ENCODE assay signal across 17 cellular contexts in the genomic region with DNA sequence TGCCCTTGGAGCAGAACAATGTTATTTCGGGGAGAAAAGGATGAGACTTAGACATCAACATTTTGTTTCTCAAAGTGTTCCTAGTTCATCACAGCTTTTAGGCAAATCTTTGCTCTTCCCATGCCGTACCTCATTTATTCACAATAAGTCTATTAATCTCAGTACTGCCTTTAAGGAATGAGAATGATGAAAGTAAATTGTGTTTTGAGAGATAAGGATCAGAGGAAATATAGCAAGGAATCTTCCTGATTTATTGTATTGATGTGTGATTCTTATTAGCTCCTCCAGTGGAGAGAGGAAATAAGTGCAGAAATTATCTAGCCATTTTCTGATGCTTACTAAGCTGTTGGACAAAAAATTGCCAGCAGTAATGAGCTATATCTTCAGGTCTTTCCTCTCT. TPM values are rescaled to one million over a fixed set of nuclear protein-coding genes. Genes with fewer than 3 reads are reported as not detected.
DNase-seq lines count a peak whose midpoint lies in the region; ATAC-seq and TF ChIP-seq lines count a peak whose summit lies in the region.
"Had no signal": no experiment of that assay in that cellular context is flagged by ENCODE, and none has a peak within 500 bp of the region (broad histone marks: within the 10 kb centered on the region; RNA-seq: fewer than 3 reads in every experiment).

No MANE protein-coding gene starts in this region.

- DNase-seq in activated CD4-positive, alpha-beta T cell treated with anti-CD3 and anti-CD28 coated beads, Interleukin-2, amount 10 ng/mL, durations not matched to agents 7 days and 5 days = no peak
- DNase-seq in activated CD4-positive, alpha-beta T cell treated with anti-CD3 and anti-CD28 coated beads for 48 hours = no peak
- DNase-seq in mammary epithelial cell = no peak
- DNase-seq in osteocyte (ENCODE audit: extremely low spot score, unreplicated experiment) = no peak
- no peak for DNase-seq in uterus
- no peak for DNase-seq in left ventricle myocardium inferior
- DNase-seq: activated CD4-positive, alpha-beta T cell treated with anti-CD3 and anti-CD28 coated beads for 4 hours; anterior cingulate cortex; effector CD8-positive, alpha-beta T cell; GF-D8; NCI-H1105; NCI-H526 treated with DMSO at 0.1 percent for 48 hours; SJCRH30 had no signal

- peaks cover 54% of the 10 kb centered on the region for H3K36me3 ChIP-seq in OCI-LY1 (ENCODE audit: insufficient read depth, low read length)
- H3K36me3 ChIP-seq in mammary epithelial cell (ENCODE audit: insufficient read depth, low read length) = peaks cover 30% of the 10 kb centered on the region
- no peaks in the 10 kb centered on the region for H3K36me3 ChIP-seq in uterus
- H3K36me3 ChIP-seq in left ventricle myocardium inferior = peaks cover 53% of the 10 kb centered on the region

- H3K4me3 ChIP-seq in OCI-LY1 (ENCODE audit: low read depth, low read length, poor library complexity, severe bottlenecking) = peak overlapping the region; percentile 95
- H3K4me3 ChIP-seq in mammary epithelial cell (replicated peaks in 1 of 3; ENCODE audit: insufficient read depth in 1 of 3, low read depth in 2 of 3, low read length in 3 of 3) = no peak overlapping the region
- no peak overlapping the region for H3K4me3 ChIP-seq in uterus
- H3K4me3 ChIP-seq in left ventricle myocardium inferior = no peak overlapping the region
- H3K4me3 ChIP-seq: lung, SJCRH30 had no signal

- no peak for ATAC-seq in HG02884 (IDR thresholded peaks at IDR 0.05; ENCODE audit: unreplicated experiment)

- H3K4me1 Mint-ChIP-seq in activated CD4-positive, alpha-beta T cell treated with anti-CD3 and anti-CD28 coated beads, Interleukin-2, amount 10 ng/mL, durations not matched to agents 7 days and 5 days = peaks cover 35% of the 10 kb centered on the region
- peaks cover 21% of the 10 kb centered on the region for H3K4me1 Mint-ChIP-seq in osteocyte (ENCODE audit: unreplicated experiment)

- H3K4me1 ChIP-seq in OCI-LY1 (ENCODE audit: insufficient read depth, low read length, severe bottlenecking) = peaks cover 14% of the 10 kb centered on the region
- H3K4me1 ChIP-seq in mammary epithelial cell (ENCODE audit: insufficient read depth, low read length) = peaks cover 11% of the 10 kb centered on the region
- no peaks in the 10 kb centered on the region for H3K4me1 ChIP-seq in uterus
- peaks cover 28% of the 10 kb centered on the region for H3K4me1 ChIP-seq in left ventricle myocardium inferior
- H3K4me1 ChIP-seq: SJCRH30 had no signal

- dilution Hi-C loops in mammary epithelial cell (cut with HindIII; ENCODE audit: low sequenced_read_pairs) = no loop called here

- H3K79me2 ChIP-seq in OCI-LY1 (ENCODE audit: insufficient read depth, low read length) (peaks cover 21% of the 10 kb centered on the region), mammary epithelial cell (ENCODE audit: insufficient read depth, low read length) (peaks cover 37% of the 10 kb centered on the region)

- no peak overlapping the region for H3K27ac ChIP-seq in OCI-LY1 (ENCODE audit: low read depth, low read length, poor library complexity, severe bottlenecking)
- H3K27ac ChIP-seq in mammary epithelial cell (ENCODE audit: insufficient read depth, low read depth, low read length) = no peak overlapping the region
- no peak overlapping the region for H3K27ac ChIP-seq in uterus
- no peak overlapping the region for H3K27ac ChIP-seq in left ventricle myocardium inferior (replicated peaks)
- H3K27ac ChIP-seq: HL-60, SJCRH30 had no signal

- no TSS peak for BruUV-seq in mammary epithelial cell (replicated peaks; lab: Mats Ljungman, UMichigan)

- POLR2A ChIA-PET in activated CD4-positive, alpha-beta T cell treated with anti-CD3 and anti-CD28 coated beads, Interleukin-2, amount 10 ng/mL, durations not matched to agents 7 days and 5 days (lab: Charles Lee) = interaction anchor here (0.6 kb wide), 1 partner anchor 154 kb away, joined by 3 read pairs; no protein-coding TSS in a partner anchor

- H3F3A ChIP-seq in OCI-LY1 (ENCODE audit: insufficient read depth, low read length) = no peaks in the 10 kb centered on the region

- no peaks in the 10 kb centered on the region for H3K27me3 ChIP-seq in OCI-LY1 (ENCODE audit: insufficient read depth, low read length)
- no peaks in the 10 kb centered on the region for H3K27me3 ChIP-seq in mammary epithelial cell (ENCODE audit: insufficient read depth, low read length)
- no peaks in the 10 kb centered on the region for H3K27me3 ChIP-seq in uterus
- H3K27me3 ChIP-seq in left ventricle myocardium inferior (ENCODE audit: low read depth) = no peaks in the 10 kb centered on the region
- H3K27me3 ChIP-seq: SJCRH30 had no signal

- no peak overlapping the region for H3K27ac Mint-ChIP-seq in activated CD4-positive, alpha-beta T cell treated with anti-CD3 and anti-CD28 coated beads, Interleukin-2, amount 10 ng/mL, durations not matched to agents 7 days and 5 days
- H3K27ac Mint-ChIP-seq in osteocyte (ENCODE audit: unreplicated experiment) = peak overlapping the region; percentile 19

- no peaks in the 10 kb centered on the region for H3K9me3 ChIP-seq in OCI-LY1 (ENCODE audit: low read length)
- no peaks in the 10 kb centered on the region for H3K9me3 ChIP-seq in mammary epithelial cell (replicated peaks; ENCODE audit: insufficient read depth, low read length)
- no peaks in the 10 kb centered on the region for H3K9me3 ChIP-seq in uterus
- no peaks in the 10 kb centered on the region for H3K9me3 ChIP-seq in left ventricle myocardium inferior (replicated peaks)
- H3K9me3 ChIP-seq: SJCRH30 had no signal

- WGBS in mammary epithelial cell (ENCODE audit: low coverage, missing lambda C conversion rate) = 94% methylated on average over 2 of the region's 2 CpGs

- TF ChIP-seq POLR2A in uterus (IDR thresholded peaks at IDR 0.05) = no peak

- H4K20me1 ChIP-seq in OCI-LY1 (ENCODE audit: insufficient read depth, low read length) (no peaks in the 10 kb centered on the region), mammary epithelial cell (ENCODE audit: insufficient read depth, low read length) (no peaks in the 10 kb centered on the region)

- no peaks in the 10 kb centered on the region for H3K27me3 Mint-ChIP-seq in activated CD4-positive, alpha-beta T cell treated with anti-CD3 and anti-CD28 coated beads, Interleukin-2, amount 10 ng/mL, durations not matched to agents 7 days and 5 days
- no peaks in the 10 kb centered on the region for H3K27me3 Mint-ChIP-seq in osteocyte (ENCODE audit: unreplicated experiment)

- H3K4me3 Mint-ChIP-seq in activated CD4-positive, alpha-beta T cell treated with anti-CD3 and anti-CD28 coated beads, Interleukin-2, amount 10 ng/mL, durations not matched to agents 7 days and 5 days = peak overlapping the region; percentile 96
- H3K4me3 Mint-ChIP-seq in osteocyte (ENCODE audit: unreplicated experiment) = peak overlapping the region; percentile 47

- CTCF ChIA-PET in activated CD4-positive, alpha-beta T cell treated with anti-CD3 and anti-CD28 coated beads, Interleukin-2, amount 10 ng/mL, durations not matched to agents 7 days and 5 days (lab: Charles Lee) = interaction anchor here (1.0 to 4.2 kb wide), 4 partner anchors 9 to 34 kb away, joined by 3 to 24 read pairs (median 6); a partner anchor contains a TSS
- CTCF ChIA-PET in mammary epithelial cell (lab: Charles Lee; ENCODE audit: low non-redundant PET) = interaction anchor here (0.6 to 0.7 kb wide), 3 partner anchors 21 to 44 kb away, joined by 3 to 4 read pairs (median 3); no protein-coding TSS in a partner anchor

- TF ChIP-seq CTCF in OCI-LY1 (IDR thresholded peaks at IDR 0.05; ENCODE audit: low read length) = peak; percentile 23; the same call in 1 of the 2 replicates
- no peak for TF ChIP-seq CTCF in mammary epithelial cell (conservative IDR thresholded peaks at IDR 0.05 in 1 of 2, IDR thresholded peaks at IDR 0.05 in 1 of 2; ENCODE audit: extremely low read depth in 1 of 2, insufficient read depth in 1 of 2, low read depth in 1 of 2, low read length in 2 of 2)
- no peak for TF ChIP-seq CTCF in osteocyte (IDR thresholded peaks at IDR 0.05)
- TF ChIP-seq CTCF in uterus (IDR thresholded peaks at IDR 0.05) = no peak
- no peak for TF ChIP-seq CTCF in left ventricle myocardium inferior (IDR thresholded peaks at IDR 0.05; ENCODE audit: borderline replicate concordance)

- peaks cover 52% of the 10 kb centered on the region for H3K36me3 Mint-ChIP-seq in activated CD4-positive, alpha-beta T cell treated with anti-CD3 and anti-CD28 coated beads, Interleukin-2, amount 10 ng/mL, durations not matched to agents 7 days and 5 days (ENCODE audit: low read depth)
- peaks cover 39% of the 10 kb centered on the region for H3K36me3 Mint-ChIP-seq in osteocyte (ENCODE audit: unreplicated experiment)

- no peak overlapping the region for H3K9ac ChIP-seq in OCI-LY1 (ENCODE audit: low read length)
- no peak overlapping the region for H3K9ac ChIP-seq in mammary epithelial cell (ENCODE audit: insufficient read depth, low read length)

- in situ Hi-C loops in mammary epithelial cell (cut with MboI; ENCODE audit: low sequenced_read_pairs in 2 of 2) = no loop called here

- no peaks in the 10 kb centered on the region for H3K9me2 ChIP-seq in OCI-LY1 (ENCODE audit: low read depth, low read length)

- H3K9me3 Mint-ChIP-seq in activated CD4-positive, alpha-beta T cell treated with anti-CD3 and anti-CD28 coated beads, Interleukin-2, amount 10 ng/mL, durations not matched to agents 7 days and 5 days = no peaks in the 10 kb centered on the region
- no peaks in the 10 kb centered on the region for H3K9me3 Mint-ChIP-seq in osteocyte (ENCODE audit: unreplicated experiment)

- H2AFZ ChIP-seq in OCI-LY1 (ENCODE audit: low read length) (no peak overlapping the region), mammary epithelial cell (ENCODE audit: low read depth, low read length) (no peak overlapping the region)

- intact Hi-C loops in mammary epithelial cell (cut with micrococcal nuclease) (no loop called here), uterus (cut with DNase I; ENCODE audit: low total_unique reads) (no loop called here), left ventricle myocardium inferior (cut with micrococcal nuclease) (no loop called here)

- H3K4me2 ChIP-seq in OCI-LY1 (ENCODE audit: low read length) (peak overlapping the region; percentile 86; the same call in 1 of the 2 replicates), mammary epithelial cell (ENCODE audit: insufficient read depth, low read depth, low read length) (peak overlapping the region; percentile 80)

RNA-seq across cellular contexts. Expression of a gene that starts 2.0 kb away (rescaled TPM):
- 10 to 100 TPM; 34.5 to 38.7 TPM for total RNA-seq in activated CD4-positive, alpha-beta T cell treated with anti-CD3 and anti-CD28 coated beads, Interleukin-2, amount 10 ng/mL, durations not matched to agents 7 days and 5 days
- total RNA-seq in mammary epithelial cell (10 to 100 TPM; 36.2 to 44.3 TPM), osteocyte (33.4 and 37.0 TPM in 2 replicates), uterus (10 to 100 TPM; 36.0 to 49.2 (median 42.2) TPM), left ventricle myocardium inferior (13.4 TPM)
- 36.6 TPM for polyA plus RNA-seq in mammary epithelial cell
- 38.2 TPM for polyA minus RNA-seq in mammary epithelial cell

RNA-seq across cellular contexts. Expression of a gene that starts 2.1 kb away (rescaled TPM):
- 10 to 100 TPM; 14.8 to 15.6 TPM for total RNA-seq in activated CD4-positive, alpha-beta T cell treated with anti-CD3 and anti-CD28 coated beads, Interleukin-2, amount 10 ng/mL, durations not matched to agents 7 days and 5 days
- total RNA-seq in mammary epithelial cell = 10 to 100 TPM; 11.1 to 12.0 TPM
- polyA plus RNA-seq in mammary epithelial cell = 5.6 TPM
- polyA minus RNA-seq in mammary epithelial cell = 4.1 TPM
- total RNA-seq in osteocyte = 15.9 and 16.6 TPM in 2 replicates
- 10 to 100 TPM; 18.8 to 33.4 (median 27.8) TPM for total RNA-seq in uterus
- 51.1 TPM for total RNA-seq in left ventricle myocardium inferior

RNA-seq across cellular contexts. Expression of a gene that starts 19.4 kb away (rescaled TPM):
- 1 to 10 TPM; 2.7 to 3.4 TPM for total RNA-seq in activated CD4-positive, alpha-beta T cell treated with anti-CD3 and anti-CD28 coated beads, Interleukin-2, amount 10 ng/mL, durations not matched to agents 7 days and 5 days
- total RNA-seq in mammary epithelial cell = 1 to 10 TPM; 2.7 to 4.3 TPM
- 2.5 TPM for polyA plus RNA-seq in mammary epithelial cell
- not detected for polyA minus RNA-seq in mammary epithelial cell
- 2.4 and 4.3 TPM in 2 replicates for total RNA-seq in osteocyte
- 1 to 10 TPM in 3 of 4 donors, not detected in 1; 2.5 to 5.6 (median 4.7) TPM for total RNA-seq in uterus
- 2.2 TPM for total RNA-seq in left ventricle myocardium inferior

RNA-seq across cellular contexts. Expression of a gene that starts 32.9 kb away (rescaled TPM):
- total RNA-seq in activated CD4-positive, alpha-beta T cell treated with anti-CD3 and anti-CD28 coated beads, Interleukin-2, amount 10 ng/mL, durations not matched to agents 7 days and 5 days = 10 to 100 TPM; 17.9 to 18.8 TPM
- 10 to 100 TPM; 21.7 to 58.8 TPM for total RNA-seq in mammary epithelial cell
- 40.5 TPM for polyA plus RNA-seq in mammary epithelial cell
- 89.4 TPM for polyA minus RNA-seq in mammary epithelial cell
- total RNA-seq in osteocyte = 47.0 and 48.7 TPM in 2 replicates
- 10 to 100 TPM; 10.2 to 88.6 (median 24.5) TPM for total RNA-seq in uterus
- total RNA-seq in left ventricle myocardium inferior = 14.6 TPM

RNA-seq across cellular contexts. Expression of a gene that starts 59.6 kb away (rescaled TPM):
- total RNA-seq in activated CD4-positive, alpha-beta T cell treated with anti-CD3 and anti-CD28 coated beads, Interleukin-2, amount 10 ng/mL, durations not matched to agents 7 days and 5 days = under 1 TPM; 0.40 to 0.42 TPM
- under 1 TPM; 0.33 to 0.66 TPM for total RNA-seq in mammary epithelial cell
- polyA plus RNA-seq in mammary epithelial cell = 0.67 TPM
- 4.8 TPM for polyA minus RNA-seq in mammary epithelial cell
- not detected in 2 replicates for total RNA-seq in osteocyte
- 1 to 10 TPM in 3 of 4 donors, under 1 TPM in 1; 0.77 to 8.8 (median 5.4) TPM for total RNA-seq in uterus
- 0.77 TPM for total RNA-seq in left ventricle myocardium inferior
- total RNA-seq: SJCRH30 had no signal
